ENCODE assay signal across 1 cellular context in genomic region chr2:10449838-10450691, GRCh38.
A peak's percentile ranks its signal among the peaks of the same experiment; 100 is the strongest.
TF ChIP-seq lines count a peak whose summit lies in the region.

No MANE protein-coding gene starts in this region.

TF ChIP-seq in HepG2, 621 proteins besides CTCF, POLR2A, EP300 and RAD21 (continued from another document and continues in another):
- TF ChIP-seq ERF (CRISPR knock-in tag; IDR thresholded peaks at IDR 0.05) = peak; percentile 99
- TF ChIP-seq ZNF788 (CRISPR knock-in tag; IDR thresholded peaks at IDR 0.05; ENCODE audit: borderline replicate concordance) = peak; percentile 92; the same call in 1 of the 2 replicates
- peak; percentile 77; the same call in 1 of the 2 replicates for TF ChIP-seq ZNF761 (CRISPR knock-in tag; conservative IDR thresholded peaks at IDR 0.05)
- 0 out of 2 replicates have a peak, but pooled peaks have one; percentile 27 for TF ChIP-seq EHMT2 (IDR thresholded peaks at IDR 0.05; ENCODE audit: borderline replicate concordance, low read depth, low read length)
- peak; percentile 90; the same call in 1 of the 2 replicates for TF ChIP-seq KDM3A (CRISPR knock-in tag; IDR thresholded peaks at IDR 0.05; ENCODE audit: low read depth)
- no peak for TF ChIP-seq ATAD3A (CRISPR knock-in tag; IDR thresholded peaks at IDR 0.05)
- TF ChIP-seq GABPB1 (CRISPR knock-in tag; IDR thresholded peaks at IDR 0.05) = peak; percentile 96
- TF ChIP-seq ZNF12 (CRISPR knock-in tag; IDR thresholded peaks at IDR 0.05) = peak; percentile 84; the same call in 1 of the 2 replicates
- peak; percentile 80; the same call in 1 of the 2 replicates for TF ChIP-seq DRAP1 (CRISPR knock-in tag; IDR thresholded peaks at IDR 0.05)
- no peak for TF ChIP-seq MTA3 (CRISPR knock-in tag; IDR thresholded peaks at IDR 0.05)
- TF ChIP-seq KAT2B (IDR thresholded peaks at IDR 0.05; ENCODE audit: borderline replicate concordance, low read depth, low read length) = no peak
- TF ChIP-seq ZNF878 (CRISPR knock-in tag; IDR thresholded peaks at IDR 0.05) = peak; percentile 86; the same call in 1 of the 2 replicates
- TF ChIP-seq CREB3 (CRISPR knock-in tag; IDR thresholded peaks at IDR 0.05) = peak; percentile 82; the same call in 1 of the 2 replicates
- no peak for TF ChIP-seq KLF13 (CRISPR knock-in tag; IDR thresholded peaks at IDR 0.05)
- peak; percentile 71 for TF ChIP-seq BCL3 (CRISPR knock-in tag; IDR thresholded peaks at IDR 0.05)
- peak; percentile 38; the same call in 1 of the 2 replicates for TF ChIP-seq HMG20B (CRISPR knock-in tag; conservative IDR thresholded peaks at IDR 0.05)
- TF ChIP-seq ZNF33B (CRISPR knock-in tag; IDR thresholded peaks at IDR 0.05) = 0 out of 2 replicates have a peak, but pooled peaks have one; percentile 47
- 0 out of 2 replicates have a peak, but pooled peaks have one; percentile 85 for TF ChIP-seq POGK (CRISPR knock-in tag; conservative IDR thresholded peaks at IDR 0.05)
- no peak for TF ChIP-seq ZBTB42 (CRISPR knock-in tag; IDR thresholded peaks at IDR 0.05)
- 0 out of 2 replicates have a peak, but pooled peaks have one; percentile 36 for TF ChIP-seq BRD4 (CRISPR knock-in tag; IDR thresholded peaks at IDR 0.05)
- TF ChIP-seq ZNF362 (CRISPR knock-in tag; IDR thresholded peaks at IDR 0.05; ENCODE audit: borderline replicate concordance) = no peak
- TF ChIP-seq HOXA7 (CRISPR knock-in tag; IDR thresholded peaks at IDR 0.05) = no peak
- TF ChIP-seq, protein P1, sequence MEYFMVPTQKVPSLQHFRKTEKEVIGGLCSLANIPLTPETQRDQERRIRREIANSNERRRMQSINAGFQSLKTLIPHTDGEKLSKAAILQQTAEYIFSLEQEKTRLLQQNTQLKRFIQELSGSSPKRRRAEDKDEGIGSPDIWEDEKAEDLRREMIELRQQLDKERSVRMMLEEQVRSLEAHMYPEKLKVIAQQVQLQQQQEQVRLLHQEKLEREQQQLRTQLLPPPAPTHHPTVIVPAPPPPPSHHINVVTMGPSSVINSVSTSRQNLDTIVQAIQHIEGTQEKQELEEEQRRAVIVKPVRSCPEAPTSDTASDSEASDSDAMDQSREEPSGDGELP (IDR thresholded peaks at IDR 0.05; ENCODE audit: borderline replicate concordance, low read depth) = peak; percentile 75
- TF ChIP-seq BORCS8-MEF2B (CRISPR knock-in tag; IDR thresholded peaks at IDR 0.05) = peak; percentile 84; the same call in 1 of the 2 replicates
- TF ChIP-seq, protein P2, sequence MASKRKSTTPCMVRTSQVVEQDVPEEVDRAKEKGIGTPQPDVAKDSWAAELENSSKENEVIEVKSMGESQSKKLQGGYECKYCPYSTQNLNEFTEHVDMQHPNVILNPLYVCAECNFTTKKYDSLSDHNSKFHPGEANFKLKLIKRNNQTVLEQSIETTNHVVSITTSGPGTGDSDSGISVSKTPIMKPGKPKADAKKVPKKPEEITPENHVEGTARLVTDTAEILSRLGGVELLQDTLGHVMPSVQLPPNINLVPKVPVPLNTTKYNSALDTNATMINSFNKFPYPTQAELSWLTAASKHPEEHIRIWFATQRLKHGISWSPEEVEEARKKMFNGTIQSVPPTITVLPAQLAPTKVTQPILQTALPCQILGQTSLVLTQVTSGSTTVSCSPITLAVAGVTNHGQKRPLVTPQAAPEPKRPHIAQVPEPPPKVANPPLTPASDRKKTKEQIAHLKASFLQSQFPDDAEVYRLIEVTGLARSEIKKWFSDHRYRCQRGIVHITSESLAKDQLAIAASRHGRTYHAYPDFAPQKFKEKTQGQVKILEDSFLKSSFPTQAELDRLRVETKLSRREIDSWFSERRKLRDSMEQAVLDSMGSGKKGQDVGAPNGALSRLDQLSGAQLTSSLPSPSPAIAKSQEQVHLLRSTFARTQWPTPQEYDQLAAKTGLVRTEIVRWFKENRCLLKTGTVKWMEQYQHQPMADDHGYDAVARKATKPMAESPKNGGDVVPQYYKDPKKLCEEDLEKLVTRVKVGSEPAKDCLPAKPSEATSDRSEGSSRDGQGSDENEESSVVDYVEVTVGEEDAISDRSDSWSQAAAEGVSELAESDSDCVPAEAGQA (IDR thresholded peaks at IDR 0.05; ENCODE audit: low read depth) = peak; percentile 93
- TF ChIP-seq, protein P2 (CRISPR knock-in tag; IDR thresholded peaks at IDR 0.05; ENCODE audit: borderline replicate concordance) = no peak
- no peak for TF ChIP-seq ZNF572 (CRISPR knock-in tag; IDR thresholded peaks at IDR 0.05)
- no peak; the same call in 1 of the 2 replicates for TF ChIP-seq SAFB2 (CRISPR knock-in tag; IDR thresholded peaks at IDR 0.05; ENCODE audit: borderline replicate concordance, low read depth)
- TF ChIP-seq MATR3 (CRISPR knock-in tag; IDR thresholded peaks at IDR 0.05) = no peak
- TF ChIP-seq HINFP (CRISPR knock-in tag; IDR thresholded peaks at IDR 0.05; ENCODE audit: low read depth) = peak; percentile 70; the same call in 1 of the 2 replicates
- no peak for TF ChIP-seq ZNF569 (CRISPR knock-in tag; IDR thresholded peaks at IDR 0.05; ENCODE audit: borderline replicate concordance)
- no peak for TF ChIP-seq GPBP1L1 (CRISPR knock-in tag; IDR thresholded peaks at IDR 0.05)
- TF ChIP-seq ETV6 (CRISPR knock-in tag; conservative IDR thresholded peaks at IDR 0.05) = peak; percentile 64; the same call in 1 of the 2 replicates
- peak; percentile 56 for TF ChIP-seq YY1 (IDR thresholded peaks at IDR 0.05; ENCODE audit: insufficient read depth, insufficient replicate concordance, low read depth, low read length)
- 0 out of 2 replicates have a peak, but pooled peaks have one; percentile 40 for TF ChIP-seq ZNF766 (CRISPR knock-in tag; IDR thresholded peaks at IDR 0.05; ENCODE audit: borderline replicate concordance)
- no peak for TF ChIP-seq ZNF282 (IDR thresholded peaks at IDR 0.05; ENCODE audit: partially characterized antibody)
